ENCODE assay signal across 27 cellular contexts in genomic region chr14:50068496-50068895, GRCh38.
"Had no signal": no experiment of that assay in that cellular context is flagged by ENCODE, and none has a peak within 500 bp of the region (broad histone marks: within the 10 kb centered on the region; RNA-seq: fewer than 3 reads in every experiment).

No MANE protein-coding gene starts in this region.

- H3K27ac ChIP-seq: breast epithelium, gastrocnemius medialis, neutrophil, suprapubic skin, tibial artery, VCaP had no signal

- H3K27me3 ChIP-seq: breast epithelium, gastrocnemius medialis, right lobe of liver, suprapubic skin, tibial artery had no signal

- H3K4me3 ChIP-seq: breast epithelium, gastrocnemius medialis, mucosa of descending colon, right lobe of liver, suprapubic skin, tibial artery had no signal

- H3K27me3 Mint-ChIP-seq: activated CD4-positive, alpha-beta memory T cell treated with anti-CD3 and anti-CD28 coated beads for 36 hours; activated CD4-positive, alpha-beta T cell treated with anti-CD3 and anti-CD28 coated beads, Interleukin-2, amount 10 ng/mL, durations not matched to agents 24 days and 14 days; activated naive CD4-positive, alpha-beta T cell treated with anti-CD3 and anti-CD28 coated beads, Interleukin-2, amount 50 U/mL, for 24 hours; activated naive CD8-positive, alpha-beta T cell treated with anti-CD3 and anti-CD28 coated beads, Interleukin-2, amount 50 U/mL, for 24 hours had no signal

- DNase-seq: activated CD4-positive, alpha-beta T cell treated with anti-CD3 and anti-CD28 coated beads, Interleukin-2, amount 10 ng/mL, durations not matched to agents 24 days and 14 days; activated gamma-delta T cell; activated naive CD8-positive, alpha-beta T cell treated with anti-CD3 and anti-CD28 coated beads, Interleukin-2, amount 50 U/mL, for 24 hours; activated T-cell treated with anti-CD3 and anti-CD28 coated beads, Interleukin-2, amount 50 U/mL, for 1 hour; amygdala; central memory CD4-positive, alpha-beta T cell; effector CD4-positive, alpha-beta T cell; gastrocnemius medialis; glutamatergic neuron; left ventricle myocardium superior; nephron progenitor cell; stimulated activated CD4-positive, alpha-beta T cell treated with anti-CD3 and anti-CD28 coated beads, Interleukin-12 subunit alpha, Interleukin-12 subunit beta, amount 100 ng/mL, for 4 hours; stimulated activated CD4-positive, alpha-beta T cell treated with anti-CD3 and anti-CD28 coated beads, Interleukin-4, amount 100 ng/mL, for 1 hour; SW 1271; T-helper 9 cell; tibial artery had no signal

- H3K9me3 Mint-ChIP-seq: activated CD4-positive, alpha-beta memory T cell treated with anti-CD3 and anti-CD28 coated beads for 36 hours; activated naive CD4-positive, alpha-beta T cell treated with anti-CD3 and anti-CD28 coated beads, Interleukin-2, amount 50 U/mL, for 24 hours; stimulated activated effector memory CD8-positive, alpha-beta T cell treated with anti-CD3 and anti-CD28 coated beads, Interleukin-12 subunit alpha, Interleukin-12 subunit beta, amount 100 ng/mL, for 72 hours; T-helper 1 cell treated with Interleukin-12 subunit alpha and Interleukin-12 subunit beta and Interleukin-4 antibody, amounts not matched to agents 30 μg/mL and 1 μg/mL, for 36 hours had no signal

- H3K9me3 ChIP-seq: breast epithelium, gastrocnemius medialis, mucosa of descending colon, neutrophil, right lobe of liver, suprapubic skin, tibial artery had no signal

- H3K4me1 ChIP-seq: breast epithelium, gastrocnemius medialis, suprapubic skin, tibial artery had no signal

- H3K27ac Mint-ChIP-seq: activated CD4-positive, alpha-beta T cell treated with anti-CD3 and anti-CD28 coated beads, Interleukin-2, amount 10 ng/mL, durations not matched to agents 24 days and 14 days; nephron progenitor cell; stimulated activated effector memory CD8-positive, alpha-beta T cell treated with anti-CD3 and anti-CD28 coated beads, Interleukin-12 subunit alpha, Interleukin-12 subunit beta, amount 100 ng/mL, for 72 hours; T-helper 1 cell treated with Interleukin-12 subunit alpha and Interleukin-12 subunit beta and Interleukin-4 antibody, amounts not matched to agents 30 μg/mL and 1 μg/mL, for 36 hours had no signal

- H3K4me3 Mint-ChIP-seq: activated CD4-positive, alpha-beta memory T cell treated with anti-CD3 and anti-CD28 coated beads for 36 hours; activated CD4-positive, alpha-beta T cell treated with anti-CD3 and anti-CD28 coated beads, Interleukin-2, amount 10 ng/mL, durations not matched to agents 24 days and 14 days; activated naive CD4-positive, alpha-beta T cell treated with anti-CD3 and anti-CD28 coated beads, Interleukin-2, amount 50 U/mL, for 24 hours; nephron progenitor cell; stimulated activated effector memory CD8-positive, alpha-beta T cell treated with anti-CD3 and anti-CD28 coated beads, Interleukin-12 subunit alpha, Interleukin-12 subunit beta, amount 100 ng/mL, for 72 hours; T-helper 1 cell treated with Interleukin-12 subunit alpha and Interleukin-12 subunit beta and Interleukin-4 antibody, amounts not matched to agents 30 μg/mL and 1 μg/mL, for 36 hours had no signal

- H3K36me3 ChIP-seq: breast epithelium, gastrocnemius medialis, neutrophil, right lobe of liver, suprapubic skin, tibial artery had no signal

- ATAC-seq: activated CD4-positive, CD25-positive, alpha-beta regulatory T cell treated with anti-CD3 and anti-CD28 coated beads, Interleukin-2, amount 50 U/mL, for 24 hours; activated naive CD8-positive, alpha-beta T cell treated with anti-CD3 and anti-CD28 coated beads, Interleukin-2, amount 50 U/mL, for 24 hours; gastrocnemius medialis; left ventricle myocardium superior; stimulated activated effector memory CD8-positive, alpha-beta T cell treated with anti-CD3 and anti-CD28 coated beads, Interleukin-12 subunit alpha, Interleukin-12 subunit beta, amount 100 ng/mL, for 72 hours had no signal

- H3K36me3 Mint-ChIP-seq: stimulated activated effector memory CD8-positive, alpha-beta T cell treated with anti-CD3 and anti-CD28 coated beads, Interleukin-12 subunit alpha, Interleukin-12 subunit beta, amount 100 ng/mL, for 72 hours had no signal
